Comparison of ENCODE assay signal across 1 cellular context in genomic region chr2:11121823-11122155, GRCh38.
TF ChIP-seq lines count a peak whose summit lies in the region.

No MANE protein-coding gene starts in this region.

TF ChIP-seq in HepG2, 621 proteins besides CTCF, POLR2A, EP300 and RAD21 (continued from another document):
- TF ChIP-seq ATF5 (CRISPR knock-in tag; IDR thresholded peaks at IDR 0.05; ENCODE audit: low read depth) (no peak), ZBTB25 (CRISPR knock-in tag; IDR thresholded peaks at IDR 0.05) (no peak)
